Comparison of ENCODE assay signal across 2 cellular contexts in the genomic region with DNA sequence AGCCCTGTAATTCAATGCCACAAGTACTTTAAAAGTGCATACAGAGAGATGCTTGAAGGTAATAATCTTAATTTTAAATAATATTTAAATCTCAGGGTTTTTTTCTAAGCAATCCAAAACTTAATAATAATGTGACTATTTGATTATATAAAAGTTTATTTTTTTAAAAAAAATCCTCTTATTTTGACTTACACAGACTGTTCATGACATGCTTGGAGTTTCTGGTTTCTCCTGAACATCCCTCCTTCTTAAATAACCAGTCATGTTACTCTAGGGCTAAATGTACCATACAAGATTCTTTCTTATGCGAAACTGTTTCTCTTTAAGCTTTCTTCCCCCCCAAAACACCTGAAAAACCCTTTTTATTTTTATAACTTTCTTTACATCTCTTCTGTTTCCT.
TF ChIP-seq lines count a peak whose summit lies in the region.

No MANE protein-coding gene starts in this region.

TF ChIP-seq in A549, 52 proteins besides CTCF, POLR2A, EP300 and RAD21:
- no peak for TF ChIP-seq JUN (IDR thresholded peaks at IDR 0.05)
- peak; percentile 76 for TF ChIP-seq ZFP36 (IDR thresholded peaks at IDR 0.05; ENCODE audit: borderline replicate concordance, partially characterized antibody)

TF ChIP-seq in GM23338, 12 proteins besides CTCF, POLR2A, EP300 and RAD21:
- TF ChIP-seq, protein P1, sequence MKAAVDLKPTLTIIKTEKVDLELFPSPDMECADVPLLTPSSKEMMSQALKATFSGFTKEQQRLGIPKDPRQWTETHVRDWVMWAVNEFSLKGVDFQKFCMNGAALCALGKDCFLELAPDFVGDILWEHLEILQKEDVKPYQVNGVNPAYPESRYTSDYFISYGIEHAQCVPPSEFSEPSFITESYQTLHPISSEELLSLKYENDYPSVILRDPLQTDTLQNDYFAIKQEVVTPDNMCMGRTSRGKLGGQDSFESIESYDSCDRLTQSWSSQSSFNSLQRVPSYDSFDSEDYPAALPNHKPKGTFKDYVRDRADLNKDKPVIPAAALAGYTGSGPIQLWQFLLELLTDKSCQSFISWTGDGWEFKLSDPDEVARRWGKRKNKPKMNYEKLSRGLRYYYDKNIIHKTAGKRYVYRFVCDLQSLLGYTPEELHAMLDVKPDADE (IDR thresholded peaks at IDR 0.05) = no peak
